In the genomic region with DNA sequence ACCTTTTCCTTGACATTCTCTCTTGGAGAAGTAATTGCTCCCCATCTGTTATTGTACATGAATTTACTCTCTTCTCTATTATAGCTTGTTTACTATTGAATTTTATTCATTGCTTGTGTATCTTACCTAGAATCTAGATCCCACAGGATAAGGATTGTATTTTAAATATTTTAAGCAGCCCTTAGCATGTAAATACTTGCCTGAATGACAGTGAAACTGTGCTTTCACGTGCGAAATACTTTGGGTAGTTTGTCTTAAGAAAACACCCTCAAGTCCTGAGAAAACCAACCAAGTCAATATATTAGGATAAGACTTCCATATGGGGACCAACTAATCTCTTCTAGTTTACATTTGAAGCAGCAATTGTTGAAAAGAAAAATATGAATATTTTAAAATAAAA, we compare ENCODE assay signal across 25 cellular contexts. TPM values are rescaled to one million over a fixed set of nuclear protein-coding genes. Genes with fewer than 3 reads are reported as not detected.
"Had no signal": no experiment of that assay in that cellular context is flagged by ENCODE, and none has a peak within 500 bp of the region (broad histone marks: within the 10 kb centered on the region; RNA-seq: fewer than 3 reads in every experiment).

No MANE protein-coding gene starts in this region.

- ATAC-seq: activated T-cell treated with anti-CD3 and anti-CD28 coated beads, Interleukin-2, amount 50 U/mL, for 4 hours; effector memory CD8-positive, alpha-beta T cell; gastrocnemius medialis; heart right ventricle; left lobe of liver; natural killer cell treated with Interleukin-12 subunit alpha and Interleukin-12 subunit beta and Interleukin-15 and Interleukin-18, amount 100 ng/mL, for 72 hours had no signal

- H3K4me3 ChIP-seq: gastrocnemius medialis, heart right ventricle, mucosa of descending colon, right atrium auricular region, transverse colon had no signal

- H3K4me3 Mint-ChIP-seq: activated CD4-positive, alpha-beta memory T cell treated with anti-CD3 and anti-CD28 coated beads, Interleukin-2, amount 10 ng/mL, durations not matched to agents 7 days and 5 days; activated naive CD8-positive, alpha-beta T cell treated with anti-CD3 and anti-CD28 coated beads, Interleukin-2, amount 10 ng/mL, durations not matched to agents 7 days and 5 days; activated T-cell treated with anti-CD3 and anti-CD28 coated beads, Interleukin-2, amount 50 U/mL, for 4 hours; brain; effector memory CD8-positive, alpha-beta T cell; natural killer cell treated with Interleukin-12 subunit alpha and Interleukin-12 subunit beta and Interleukin-15 and Interleukin-18, amount 100 ng/mL, for 72 hours; T-helper 1 cell treated with Interleukin-12 subunit alpha and Interleukin-12 subunit beta and Interleukin-4 antibody, amounts not matched to agents 30 μg/mL and 1 μg/mL, for 36 hours had no signal

- H3K4me1 Mint-ChIP-seq: brain had no signal

- H3K9me3 Mint-ChIP-seq: activated CD4-positive, alpha-beta memory T cell treated with anti-CD3 and anti-CD28 coated beads, Interleukin-2, amount 10 ng/mL, durations not matched to agents 7 days and 5 days; activated naive CD8-positive, alpha-beta T cell treated with anti-CD3 and anti-CD28 coated beads, Interleukin-2, amount 10 ng/mL, durations not matched to agents 7 days and 5 days; activated T-cell treated with anti-CD3 and anti-CD28 coated beads, Interleukin-2, amount 50 U/mL, for 4 hours; brain; effector memory CD8-positive, alpha-beta T cell; natural killer cell treated with Interleukin-12 subunit alpha and Interleukin-12 subunit beta and Interleukin-15 and Interleukin-18, amount 100 ng/mL, for 72 hours; T-helper 1 cell treated with Interleukin-12 subunit alpha and Interleukin-12 subunit beta and Interleukin-4 antibody, amounts not matched to agents 30 μg/mL and 1 μg/mL, for 36 hours had no signal

- H3K9me3 ChIP-seq: gastrocnemius medialis, heart right ventricle, mucosa of descending colon, right atrium auricular region, transverse colon had no signal

- DNase-seq: activated CD4-positive, alpha-beta memory T cell treated with anti-CD3 and anti-CD28 coated beads, Interleukin-2, amount 10 ng/mL, durations not matched to agents 7 days and 5 days; activated CD4-positive, alpha-beta T cell treated with anti-CD3 and anti-CD28 coated beads for 4 hours; activated effector memory CD4-positive, alpha-beta T cell treated with anti-CD3 and anti-CD28 coated beads, Interleukin-2, amount 50 U/mL, for 16 hours; activated naive CD8-positive, alpha-beta T cell treated with anti-CD3 and anti-CD28 coated beads, Interleukin-2, amount 10 ng/mL, durations not matched to agents 7 days and 5 days; activated T-cell treated with anti-CD3 and anti-CD28 coated beads, Interleukin-2, amount 50 U/mL, for 4 hours; dermis blood vessel endothelial cell; effector memory CD8-positive, alpha-beta T cell; gastrocnemius medialis; heart right ventricle; mucosa of descending colon; occipital lobe; stimulated activated CD4-positive, alpha-beta T cell treated with anti-CD3 and anti-CD28 coated beads, Interleukin-4, amount 100 ng/mL, for 24 hours; stimulated activated naive CD4-positive, alpha-beta T cell treated with Interleukin-2 at 50 U/mL for 16 hours; substantia nigra; transverse colon had no signal

- H3K27me3 ChIP-seq: gastrocnemius medialis, heart right ventricle, right atrium auricular region, transverse colon had no signal

- H3K27ac Mint-ChIP-seq: activated CD4-positive, alpha-beta memory T cell treated with anti-CD3 and anti-CD28 coated beads, Interleukin-2, amount 10 ng/mL, durations not matched to agents 7 days and 5 days; activated naive CD8-positive, alpha-beta T cell treated with anti-CD3 and anti-CD28 coated beads, Interleukin-2, amount 10 ng/mL, durations not matched to agents 7 days and 5 days; brain; progenitor cell of endocrine pancreas; T-helper 1 cell treated with Interleukin-12 subunit alpha and Interleukin-12 subunit beta and Interleukin-4 antibody, amounts not matched to agents 30 μg/mL and 1 μg/mL, for 36 hours had no signal

- H3K36me3 ChIP-seq: gastrocnemius medialis had no signal

- H3K27me3 Mint-ChIP-seq: activated CD4-positive, alpha-beta memory T cell treated with anti-CD3 and anti-CD28 coated beads, Interleukin-2, amount 10 ng/mL, durations not matched to agents 7 days and 5 days; activated naive CD8-positive, alpha-beta T cell treated with anti-CD3 and anti-CD28 coated beads, Interleukin-2, amount 10 ng/mL, durations not matched to agents 7 days and 5 days; brain; effector memory CD8-positive, alpha-beta T cell; natural killer cell treated with Interleukin-12 subunit alpha and Interleukin-12 subunit beta and Interleukin-15 and Interleukin-18, amount 100 ng/mL, for 72 hours; progenitor cell of endocrine pancreas had no signal

- H3K27ac ChIP-seq: gastrocnemius medialis, heart right ventricle, right atrium auricular region, transverse colon had no signal

RNA-seq across cellular contexts. Expression of a gene that starts 30.1 kb away (rescaled TPM):
- total RNA-seq: dermis blood vessel endothelial cell, lung microvascular endothelial cell had no signal

RNA-seq across cellular contexts. Expression of a gene that starts 32.8 kb away (rescaled TPM):
- total RNA-seq: activated CD4-positive, alpha-beta memory T cell treated with anti-CD3 and anti-CD28 coated beads, Interleukin-2, amount 10 ng/mL, durations not matched to agents 7 days and 5 days; activated naive CD8-positive, alpha-beta T cell treated with anti-CD3 and anti-CD28 coated beads, Interleukin-2, amount 10 ng/mL, durations not matched to agents 7 days and 5 days; activated T-cell treated with anti-CD3 and anti-CD28 coated beads, Interleukin-2, amount 50 U/mL, for 4 hours; cerebellum; dermis blood vessel endothelial cell; epithelial cell of proximal tubule; gastrocnemius medialis; heart right ventricle; left lobe of liver; lung microvascular endothelial cell; natural killer cell treated with Interleukin-12 subunit alpha and Interleukin-12 subunit beta and Interleukin-15 and Interleukin-18, amount 100 ng/mL, for 72 hours; occipital lobe; progenitor cell of endocrine pancreas; right atrium auricular region; skeletal muscle tissue had no signal
